2 cellular contexts compared by ENCODE assay signal in the genomic region with DNA sequence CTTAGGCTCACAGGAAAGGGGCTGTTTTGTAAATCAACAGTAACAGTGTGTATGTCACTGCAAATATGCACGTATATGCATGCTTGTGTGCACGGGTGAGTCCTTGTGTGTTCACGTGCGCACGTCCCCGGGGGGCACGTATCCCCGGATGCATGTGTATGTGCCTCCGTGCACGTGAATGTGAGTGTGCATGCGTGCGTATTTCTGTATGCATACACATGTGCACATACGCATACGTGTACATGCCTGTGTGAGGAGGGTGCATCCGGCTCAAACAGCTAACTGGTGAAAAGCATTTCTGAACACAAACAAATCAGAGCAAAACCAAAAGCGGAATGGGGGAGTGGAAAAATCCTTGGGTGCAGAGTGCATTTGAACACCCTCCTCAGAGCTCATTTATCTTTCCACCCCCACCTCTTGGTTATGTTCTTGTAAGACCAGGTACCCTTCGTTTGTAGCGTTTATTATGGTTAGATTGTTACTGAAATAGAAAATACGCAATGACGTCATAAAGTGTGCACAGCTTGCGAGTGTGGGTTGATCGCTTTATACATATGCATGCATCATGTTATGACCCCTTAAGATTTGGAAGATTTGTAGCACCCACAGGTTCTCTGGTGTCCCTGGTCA.
TF ChIP-seq lines count a peak whose summit lies in the region.

No MANE protein-coding gene starts in this region.

TF ChIP-seq in WTC11, 78 proteins besides CTCF, POLR2A, EP300 and RAD21:
- 0 out of 2 replicates have a peak, but pooled peaks have one; percentile 4 for TF ChIP-seq GABPB1 (CRISPR knock-in tag; IDR thresholded peaks at IDR 0.05)
- TF ChIP-seq CBFB (CRISPR knock-in tag; IDR thresholded peaks at IDR 0.05; ENCODE audit: low read depth): no peak

TF ChIP-seq in H1, 55 proteins besides CTCF, POLR2A, EP300 and RAD21:
- no peak for TF ChIP-seq POLR2AphosphoS5 (IDR thresholded peaks at IDR 0.05; ENCODE audit: low read depth, low read length)
- TF ChIP-seq NRF1 (IDR thresholded peaks at IDR 0.05; ENCODE audit: low read depth, low read length): no peak
- TF ChIP-seq JUND (IDR thresholded peaks at IDR 0.05; ENCODE audit: low read length): no peak
- no peak for TF ChIP-seq BRCA1 (IDR thresholded peaks at IDR 0.05; ENCODE audit: low read depth, low read length)
- no peak for TF ChIP-seq POU5F1 (IDR thresholded peaks at IDR 0.05; ENCODE audit: low read depth, low read length)
- no peak for TF ChIP-seq SP1 (IDR thresholded peaks at IDR 0.05; ENCODE audit: low read depth, low read length)
- TF ChIP-seq, protein P1, sequence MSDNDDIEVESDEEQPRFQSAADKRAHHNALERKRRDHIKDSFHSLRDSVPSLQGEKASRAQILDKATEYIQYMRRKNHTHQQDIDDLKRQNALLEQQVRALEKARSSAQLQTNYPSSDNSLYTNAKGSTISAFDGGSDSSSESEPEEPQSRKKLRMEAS (IDR thresholded peaks at IDR 0.05): no peak
- no peak for TF ChIP-seq BCL11A (IDR thresholded peaks at IDR 0.05; ENCODE audit: low read depth in 2 of 2, low read length in 2 of 2)
- TF ChIP-seq ZNF274 (IDR thresholded peaks at IDR 0.05; ENCODE audit: borderline replicate concordance, extremely low read depth, low read length): no peak
- no peak for TF ChIP-seq USF2 (IDR thresholded peaks at IDR 0.05; ENCODE audit: low read length)
- no peak for TF ChIP-seq CREB1 (IDR thresholded peaks at IDR 0.05)
- TF ChIP-seq SIN3A (conservative IDR thresholded peaks at IDR 0.05 in 1 of 2, IDR thresholded peaks at IDR 0.05 in 1 of 2; ENCODE audit: low read depth in 1 of 2, low read length in 2 of 2): no peak
- TF ChIP-seq RFX5 (IDR thresholded peaks at IDR 0.05; ENCODE audit: borderline replicate concordance, low read depth, low read length): no peak
